In genomic region chr2:68252407-68253210, GRCh38 we compare ENCODE assay signal across 8 cellular contexts. TPM values are rescaled to one million over a fixed set of nuclear protein-coding genes. Genes with fewer than 3 reads are reported as not detected.
DNase-seq lines count a peak whose midpoint lies in the region; ATAC-seq and TF ChIP-seq lines count a peak whose summit lies in the region.

Gene PPP3R1 (minus strand): TSS chr2:68252532. CDS start chr2:68252127, 405 bp downstream.

- peaks cover 48% of the 10 kb centered on the region for H3K79me2 ChIP-seq in hepatocyte

- H3K27me3 ChIP-seq in hepatocyte (no peaks in the 10 kb centered on the region), aorta (ENCODE audit: control insufficient read depth in 1 of 2, insufficient read depth in 2 of 2, low read length in 1 of 2) (peaks cover 0 to 2% of the 10 kb centered on the region in 2 donors)

- no peaks in the 10 kb centered on the region for H3K9me2 ChIP-seq in hepatocyte (replicated peaks; ENCODE audit: insufficient read depth)

- H3K9me3 ChIP-seq in hepatocyte (ENCODE audit: low read depth) (no peaks in the 10 kb centered on the region), aorta (ENCODE audit: control insufficient read depth, low read length) (no peaks in the 10 kb centered on the region)

- DNase-seq in NCI-H2081 (lab: John Stamatoyannopoulos, UW) (peak; percentile 86 to 92), T1000 (lab: John Stamatoyannopoulos, UW) (peak; percentile 91), astrocyte of the hippocampus (ENCODE audit: low read depth, low spot score) (peak; percentile 99), hepatocyte (ENCODE audit: low spot score) (peak; percentile 98), renal cortical epithelial cell (ENCODE audit: low read depth) (peak; percentile 80), aorta (peak; percentile 98 to 99)

- H3K4me1 ChIP-seq in hepatocyte (ENCODE audit: insufficient read depth) (peaks cover 31% of the 10 kb centered on the region), aorta (ENCODE audit: control insufficient read depth in 1 of 2, insufficient read depth in 2 of 2, low read length in 2 of 2) (peaks cover 0 to 4% of the 10 kb centered on the region in 2 donors)

- ATAC-seq in GM18508 (IDR thresholded peaks at IDR 0.05; ENCODE audit: insufficient read depth, unreplicated experiment) (peak; percentile 52), HG02981 (IDR thresholded peaks at IDR 0.05; ENCODE audit: unreplicated experiment) (peak; percentile 84), aorta (ENCODE audit: low FRiP score) (peak; percentile 97)

- intact Hi-C loops in aorta (cut with DNase I): loop anchor here (1.0 to 10.0 kb wide), 3 partner anchors 55 to 572 kb away; partner anchors contain the start of gene PNO1 (in 1 of the 2)

- 1% methylated on average over 27 of the region's 77 CpGs for WGBS in hepatocyte (ENCODE audit: low lambda C conversion rate, missing lambda C conversion rate)
- WGBS in aorta, 2 donors: 0% methylated on average over 46 to 77 of the region's 77 CpGs

- H2AFZ ChIP-seq in hepatocyte: peak within 1 kb of the TSS; percentile 97

- H3K36me3 ChIP-seq in hepatocyte (replicated peaks; ENCODE audit: insufficient read depth, low read depth) (no peaks in the 10 kb centered on the region), aorta (ENCODE audit: control insufficient read depth in 1 of 2, insufficient read depth in 2 of 2, low read length in 1 of 2) (no peaks in the 10 kb centered on the region)

- H3K27ac ChIP-seq in hepatocyte: peak within 1 kb of the TSS; percentile 98
- peak within 1 kb of the TSS; percentile 80 to 99 for H3K27ac ChIP-seq in aorta (ENCODE audit: low read depth in 1 of 2, low read length in 2 of 2)

- peak within 1 kb of the TSS; percentile 89 for H3K4me2 ChIP-seq in hepatocyte

- H3K4me3 ChIP-seq in hepatocyte (peak within 1 kb of the TSS; percentile 95), aorta (ENCODE audit: low read length in 2 of 2) (peak within 1 kb of the TSS; percentile 98 to 100)

- peaks cover 33% of the 10 kb centered on the region for H4K20me1 ChIP-seq in hepatocyte (ENCODE audit: insufficient read depth, poor library complexity, severe bottlenecking)

- TF ChIP-seq CTCF in hepatocyte (IDR thresholded peaks at IDR 0.05; ENCODE audit: poor library complexity): no peak

RNA-seq across cellular contexts. Expression of gene PPP3R1, which starts in this region (rescaled TPM):
- 35.1 and 46.5 TPM in 2 replicates for total RNA-seq in hepatocyte
- polyA plus RNA-seq in hepatocyte: 3.5 and 5.1 TPM in 2 replicates
- total RNA-seq in renal cortical epithelial cell: 27.6 and 52.9 TPM in 2 replicates
- total RNA-seq in aorta: 10 to 100 TPM; 50.4 to 51.0 TPM
- 10 to 100 TPM; 16.6 to 22.5 TPM for polyA plus RNA-seq in aorta

Comparison
In these comparisons a context has a peak if more than half of its experiments do, and no peak if none do; other contexts are left out.
1. Peak in every context shown above with its lines: DNase-seq, ATAC-seq, H3K4me3 ChIP-seq and H3K27ac ChIP-seq.